ENCODE assay signal across 13 cellular contexts in genomic region chr6:148830614-148831013, GRCh38.
DNase-seq lines count a peak whose midpoint lies in the region; ATAC-seq and TF ChIP-seq lines count a peak whose summit lies in the region.
"Had no signal": no experiment of that assay in that cellular context is flagged by ENCODE, and none has a peak within 500 bp of the region (broad histone marks: within the 10 kb centered on the region; RNA-seq: fewer than 3 reads in every experiment).

No MANE protein-coding gene starts in this region.

- peak; percentile 47 for ATAC-seq in CD8-positive, alpha-beta T cell
- no peak for ATAC-seq in GM23338
- no peak for ATAC-seq in PC-3
- ATAC-seq in GM18505 (IDR thresholded peaks at IDR 0.05; ENCODE audit: unreplicated experiment): no peak
- ATAC-seq: gastrocnemius medialis had no signal

- intact Hi-C loops in CD8-positive, alpha-beta T cell (cut with DNase I, micrococcal nuclease): loop anchor here (1.0 to 5.0 kb wide), 3 partner anchors 68 to 83 kb away; partner anchors contain the start of gene UST (in 2 of the 2)
- intact Hi-C loops in PC-3 (cut with micrococcal nuclease): no loop called here

- H3K36me3 Mint-ChIP-seq in CD8-positive, alpha-beta T cell: no peaks in the 10 kb centered on the region
- H3K36me3 Mint-ChIP-seq in GM23338 (ENCODE audit: low read depth): peaks cover 9% of the 10 kb centered on the region; the same call in 2 of the 3 replicates

- POLR2A ChIA-PET in CD8-positive, alpha-beta T cell (lab: Charles Lee): no interaction called here
- POLR2A ChIA-PET in PC-3 (lab: Charles Lee; ENCODE audit: unreplicated experiment): no interaction called here

- H3K27ac ChIP-seq in CD8-positive, alpha-beta T cell (ENCODE audit: low read depth, low read length): no peak overlapping the region
- H3K27ac ChIP-seq in GM23338 (ENCODE audit: low read depth) (no peak overlapping the region), PC-3 (ENCODE audit: low read length) (no peak overlapping the region)
- H3K27ac ChIP-seq: ascending aorta, gastrocnemius medialis, HL-60, right atrium auricular region had no signal

- H3K27me3 ChIP-seq in CD8-positive, alpha-beta T cell (ENCODE audit: insufficient read depth, low read length): no peaks in the 10 kb centered on the region
- no peaks in the 10 kb centered on the region for H3K27me3 ChIP-seq in GM23338 (ENCODE audit: insufficient read depth)
- H3K27me3 ChIP-seq in PC-3 (ENCODE audit: low read length): no peaks in the 10 kb centered on the region
- H3K27me3 ChIP-seq: ascending aorta, gastrocnemius medialis, right atrium auricular region had no signal

- H3K27ac Mint-ChIP-seq in CD8-positive, alpha-beta T cell: peak overlapping the region; percentile 24
- no peak overlapping the region for H3K27ac Mint-ChIP-seq in GM23338

- TF ChIP-seq POLR2A in GM18505 (IDR thresholded peaks at IDR 0.05; ENCODE audit: borderline replicate concordance, extremely low read depth, insufficient read depth, insufficient read length): no peak

- H4K20me1 ChIP-seq in GM23338 (replicated peaks; ENCODE audit: insufficient read depth) (peaks cover 6% of the 10 kb centered on the region; the same call in 1 of the 2 replicates), PC-3 (ENCODE audit: low read length) (no peaks in the 10 kb centered on the region)

- H3K79me2 ChIP-seq in GM23338 (replicated peaks; ENCODE audit: insufficient read depth) (peaks cover 100% of the 10 kb centered on the region), PC-3 (ENCODE audit: low read length) (no peaks in the 10 kb centered on the region)

- H3K4me3 ChIP-seq in CD8-positive, alpha-beta T cell (ENCODE audit: low read depth, low read length): no peak overlapping the region
- no peak overlapping the region for H3K4me3 ChIP-seq in GM23338
- no peak overlapping the region for H3K4me3 ChIP-seq in PC-3 (ENCODE audit: low read length)
- H3K4me3 ChIP-seq: ascending aorta, gastrocnemius medialis, right atrium auricular region had no signal

- H3K9me2 ChIP-seq in GM23338 (ENCODE audit: insufficient read depth) (no peaks in the 10 kb centered on the region), PC-3 (replicated peaks; ENCODE audit: low read length) (no peaks in the 10 kb centered on the region)

- H2AFZ ChIP-seq in GM23338 (no peak overlapping the region), PC-3 (ENCODE audit: low read length) (no peak overlapping the region)

- no peaks in the 10 kb centered on the region for H3F3A ChIP-seq in GM23338 (replicated peaks; ENCODE audit: low read depth)
- H3F3A ChIP-seq in PC-3 (ENCODE audit: low read length, unreplicated experiment): no peaks in the 10 kb centered on the region

- no peaks in the 10 kb centered on the region for H3K9me3 ChIP-seq in CD8-positive, alpha-beta T cell (ENCODE audit: low read length)
- no peaks in the 10 kb centered on the region for H3K9me3 ChIP-seq in PC-3 (ENCODE audit: low read length)
- H3K9me3 ChIP-seq: ascending aorta, gastrocnemius medialis, right atrium auricular region had no signal

- no peaks in the 10 kb centered on the region for H3K9me3 Mint-ChIP-seq in CD8-positive, alpha-beta T cell
- H3K9me3 Mint-ChIP-seq in GM23338: no peaks in the 10 kb centered on the region

- DNase-seq in CD8-positive, alpha-beta T cell: no peak
- no peak for DNase-seq in GM23338 (ENCODE audit: low spot score)
- DNase-seq in PC-3: no peak
- DNase-seq in fibroblast of gingiva (ENCODE audit: low read depth): peak; percentile 26
- no peak for DNase-seq in NCI-H1436 (lab: John Stamatoyannopoulos, UW)
- no peak for DNase-seq in HPDE6-E6E7 (ENCODE audit: extremely low spot score)
- DNase-seq in stimulated activated CD8-positive, alpha-beta memory T cell treated with anti-CD3 and anti-CD28 coated beads, Interleukin-4, amount 100 ng/mL, for 48 hours: no peak
- DNase-seq: gastrocnemius medialis, NCI-H2171 had no signal

- peak overlapping the region; percentile 82 for H3K4me3 Mint-ChIP-seq in CD8-positive, alpha-beta T cell
- H3K4me3 Mint-ChIP-seq in GM23338: no peak overlapping the region; the same call in 2 of the 3 replicates

- 0 out of 2 replicates have a peak overlapping the region, but pooled peaks have one; percentile 19 for H3K4me2 ChIP-seq in GM23338
- peak overlapping the region; percentile 57 for H3K4me2 ChIP-seq in PC-3 (ENCODE audit: low read length)

- no TSS peak for BruUV-seq in PC-3 (replicated peaks; lab: Mats Ljungman, UMichigan)

- CTCF ChIA-PET in CD8-positive, alpha-beta T cell (lab: Charles Lee): interaction anchor here (0.6 kb wide), 1 partner anchor 13 kb away, joined by 4 read pairs; no protein-coding TSS in a partner anchor
- CTCF ChIA-PET in PC-3 (lab: Charles Lee): no interaction called here

- H3K9ac ChIP-seq in PC-3 (ENCODE audit: low read length): no peak overlapping the region

- peaks cover 5% of the 10 kb centered on the region for H3K4me1 ChIP-seq in CD8-positive, alpha-beta T cell (ENCODE audit: insufficient read depth, low read length)
- peaks cover 37% of the 10 kb centered on the region for H3K4me1 ChIP-seq in GM23338 (ENCODE audit: insufficient read depth)
- peaks cover 30% of the 10 kb centered on the region for H3K4me1 ChIP-seq in PC-3 (ENCODE audit: insufficient read depth, low read length)
- H3K4me1 ChIP-seq: gastrocnemius medialis, right atrium auricular region had no signal

- no peak for TF ChIP-seq CTCF in CD8-positive, alpha-beta T cell (IDR thresholded peaks at IDR 0.05)
- TF ChIP-seq CTCF in GM23338 (conservative IDR thresholded peaks at IDR 0.05; ENCODE audit: low read depth in 2 of 2): no peak
- TF ChIP-seq CTCF in PC-3 (conservative IDR thresholded peaks at IDR 0.05; ENCODE audit: low read depth, low read length): no peak

- H3K36me3 ChIP-seq in CD8-positive, alpha-beta T cell (ENCODE audit: insufficient read depth, low read length): no peaks in the 10 kb centered on the region
- H3K36me3 ChIP-seq in GM23338 (ENCODE audit: insufficient read depth): no peaks in the 10 kb centered on the region
- H3K36me3 ChIP-seq in PC-3 (ENCODE audit: low read depth, low read length): no peaks in the 10 kb centered on the region
- H3K36me3 ChIP-seq: ascending aorta, gastrocnemius medialis, right atrium auricular region had no signal

- H3K27me3 Mint-ChIP-seq in CD8-positive, alpha-beta T cell (ENCODE audit: low read depth): no peaks in the 10 kb centered on the region
- peaks cover 5% of the 10 kb centered on the region for H3K27me3 Mint-ChIP-seq in GM23338 (ENCODE audit: insufficient read depth, low read depth, poor library complexity)

- H3K4me1 Mint-ChIP-seq in CD8-positive, alpha-beta T cell (ENCODE audit: low read depth): peaks cover 27% of the 10 kb centered on the region
- peaks cover 50% of the 10 kb centered on the region for H3K4me1 Mint-ChIP-seq in GM23338

TF ChIP-seq in GM23338, 12 proteins besides CTCF, POLR2A, EP300 and RAD21 (continues in another document):
- no peak for TF ChIP-seq ETS1 (IDR thresholded peaks at IDR 0.05)
- no peak for TF ChIP-seq STAT1 (IDR thresholded peaks at IDR 0.05; ENCODE audit: unreplicated experiment)
- no peak for TF ChIP-seq ZNF331 (CRISPR knock-in tag; IDR thresholded peaks at IDR 0.05; ENCODE audit: low read depth)
- no peak for TF ChIP-seq JUNB (IDR thresholded peaks at IDR 0.05; ENCODE audit: unreplicated experiment)
- no peak for TF ChIP-seq POLR2AphosphoS5 (IDR thresholded peaks at IDR 0.05; ENCODE audit: low read depth)
